Comparison of ENCODE assay signal across 14 cellular contexts in genomic region chr14:92719890-92720323, GRCh38. TPM values are rescaled to one million over a fixed set of nuclear protein-coding genes. Genes with fewer than 3 reads are reported as not detected.
DNase-seq lines count a peak whose midpoint lies in the region; ATAC-seq, FAIRE-seq and TF ChIP-seq lines count a peak whose summit lies in the region.
"Had no signal": no experiment of that assay in that cellular context is flagged by ENCODE, and none has a peak within 500 bp of the region (broad histone marks: within the 10 kb centered on the region; RNA-seq: fewer than 3 reads in every experiment).

No MANE protein-coding gene starts in this region.

- peak overlapping the region; percentile 58 to 67 for H3K27ac ChIP-seq in breast epithelium
- H3K27ac ChIP-seq in pancreas, result no peak overlapping the region
- no peak overlapping the region for H3K27ac ChIP-seq in aorta (ENCODE audit: low read depth in 1 of 2, low read length in 2 of 2)

- H3K9me3 Mint-ChIP-seq in MCF 10A (ENCODE audit: unreplicated experiment), result no peaks in the 10 kb centered on the region
- no peaks in the 10 kb centered on the region for H3K9me3 Mint-ChIP-seq in activated T-helper 17 cell treated with anti-CD3 and anti-CD28 coated beads, Interleukin-2, amount 50 U/mL, for 72 hours
- H3K9me3 Mint-ChIP-seq in activated naive CD4-positive, alpha-beta T cell treated with anti-CD3 and anti-CD28 coated beads for 36 hours, result no peaks in the 10 kb centered on the region

- POLR2A ChIA-PET in MCF 10A (lab: Yijun Ruan, JAX), result no interaction called here

- H3K36me3 ChIP-seq in breast epithelium (no peaks in the 10 kb centered on the region), pancreas (no peaks in the 10 kb centered on the region), aorta (ENCODE audit: control insufficient read depth in 1 of 2, insufficient read depth in 2 of 2, low read length in 1 of 2) (no peaks in the 10 kb centered on the region)
- H3K36me3 ChIP-seq: BE2C had no signal

- no peak for TF ChIP-seq CTCF in breast epithelium (IDR thresholded peaks at IDR 0.05)
- no peak for TF ChIP-seq CTCF in MCF 10A (IDR thresholded peaks at IDR 0.05; ENCODE audit: unreplicated experiment)
- TF ChIP-seq CTCF in pancreas (IDR thresholded peaks at IDR 0.05), result no peak

- H3K4me3 ChIP-seq in breast epithelium (no peak overlapping the region), pancreas (no peak overlapping the region), aorta (ENCODE audit: low read length in 2 of 2) (no peak overlapping the region)

- intact Hi-C loops in breast epithelium (cut with DNase I; ENCODE audit: low total_unique reads) (no loop called here), MCF 10A (cut with micrococcal nuclease) (no loop called here), pancreas (cut with DNase I) (loop anchor here in 1 of 3 donors (10.0 kb wide), 1 partner anchor 65 kb away; no protein-coding TSS in a partner anchor), aorta (cut with DNase I) (no loop called here)
- intact Hi-C loops in activated naive CD4-positive, alpha-beta T cell treated with anti-CD3 and anti-CD28 coated beads for 36 hours (cut with micrococcal nuclease), result no loop called here

- no peaks in the 10 kb centered on the region for H3K9me3 ChIP-seq in breast epithelium
- no peaks in the 10 kb centered on the region for H3K9me3 ChIP-seq in pancreas
- H3K9me3 ChIP-seq in aorta (ENCODE audit: control insufficient read depth, low read length), result no peaks in the 10 kb centered on the region
- H3K9me3 ChIP-seq: BE2C had no signal

- H3K27ac Mint-ChIP-seq in MCF 10A (ENCODE audit: low read depth, unreplicated experiment), result no peak overlapping the region
- no peak overlapping the region for H3K27ac Mint-ChIP-seq in activated T-helper 17 cell treated with anti-CD3 and anti-CD28 coated beads, Interleukin-2, amount 50 U/mL, for 72 hours
- no peak overlapping the region for H3K27ac Mint-ChIP-seq in activated naive CD4-positive, alpha-beta T cell treated with anti-CD3 and anti-CD28 coated beads for 36 hours

- H3K27me3 Mint-ChIP-seq in MCF 10A (ENCODE audit: insufficient read depth, unreplicated experiment), result no peaks in the 10 kb centered on the region
- no peaks in the 10 kb centered on the region for H3K27me3 Mint-ChIP-seq in activated T-helper 17 cell treated with anti-CD3 and anti-CD28 coated beads, Interleukin-2, amount 50 U/mL, for 72 hours
- H3K27me3 Mint-ChIP-seq in activated naive CD4-positive, alpha-beta T cell treated with anti-CD3 and anti-CD28 coated beads for 36 hours (ENCODE audit: low read depth), result no peaks in the 10 kb centered on the region

- peak; percentile 41 for ATAC-seq in esophagus mucosa
- peak in 3 of 4 donors; percentile 15 to 75 (median 37) for ATAC-seq in pancreas
- peak; percentile 62 for ATAC-seq in aorta (ENCODE audit: low FRiP score)
- no peak for ATAC-seq in activated T-helper 17 cell treated with anti-CD3 and anti-CD28 coated beads, Interleukin-2, amount 50 U/mL, for 72 hours (replicated peaks)

- H3K36me3 Mint-ChIP-seq in MCF 10A (ENCODE audit: insufficient read depth, unreplicated experiment), result no peaks in the 10 kb centered on the region
- H3K36me3 Mint-ChIP-seq in activated T-helper 17 cell treated with anti-CD3 and anti-CD28 coated beads, Interleukin-2, amount 50 U/mL, for 72 hours (ENCODE audit: low read depth), result no peaks in the 10 kb centered on the region
- H3K36me3 Mint-ChIP-seq in activated naive CD4-positive, alpha-beta T cell treated with anti-CD3 and anti-CD28 coated beads for 36 hours (ENCODE audit: low read depth), result no peaks in the 10 kb centered on the region

- H3K4me1 ChIP-seq in breast epithelium (no peaks in the 10 kb centered on the region), pancreas (peaks cover 0 to 5% (median 0%) of the 10 kb centered on the region in 3 donors), aorta (ENCODE audit: control insufficient read depth in 1 of 2, insufficient read depth in 2 of 2, low read length in 2 of 2) (peaks cover 0 to 4% of the 10 kb centered on the region in 2 donors)

- CTCF ChIA-PET in MCF 10A (lab: Yijun Ruan, JAX), result no interaction called here
- CTCF ChIA-PET in activated naive CD4-positive, alpha-beta T cell treated with anti-CD3 and anti-CD28 coated beads for 36 hours (lab: Charles Lee), result interaction anchor here (1.1 to 1.4 kb wide), 2 partner anchors 24 to 64 kb away, joined by 3 to 8 read pairs; no protein-coding TSS in a partner anchor

- H3K4me3 Mint-ChIP-seq in MCF 10A (ENCODE audit: unreplicated experiment), result no peak overlapping the region
- no peak overlapping the region for H3K4me3 Mint-ChIP-seq in activated T-helper 17 cell treated with anti-CD3 and anti-CD28 coated beads, Interleukin-2, amount 50 U/mL, for 72 hours
- H3K4me3 Mint-ChIP-seq in activated naive CD4-positive, alpha-beta T cell treated with anti-CD3 and anti-CD28 coated beads for 36 hours, result no peak overlapping the region

- peak; percentile 92 for FAIRE-seq in pancreas (lab: Jason Lieb, UNC)
- FAIRE-seq: keratinocyte had no signal

- H3K27me3 ChIP-seq in breast epithelium, result no peaks in the 10 kb centered on the region
- no peaks in the 10 kb centered on the region for H3K27me3 ChIP-seq in pancreas
- no peaks in the 10 kb centered on the region for H3K27me3 ChIP-seq in aorta (ENCODE audit: control insufficient read depth in 1 of 2, insufficient read depth in 2 of 2, low read length in 1 of 2)
- H3K27me3 ChIP-seq: BE2C had no signal

- H3K4me1 Mint-ChIP-seq in MCF 10A (ENCODE audit: insufficient read depth, unreplicated experiment), result no peaks in the 10 kb centered on the region
- H3K4me1 Mint-ChIP-seq in activated T-helper 17 cell treated with anti-CD3 and anti-CD28 coated beads, Interleukin-2, amount 50 U/mL, for 72 hours, result no peaks in the 10 kb centered on the region
- no peaks in the 10 kb centered on the region for H3K4me1 Mint-ChIP-seq in activated naive CD4-positive, alpha-beta T cell treated with anti-CD3 and anti-CD28 coated beads for 36 hours (ENCODE audit: low read depth)

- DNase-seq in breast epithelium (ENCODE audit: low spot score in 2 of 2), result no peak
- no peak for DNase-seq in MCF 10A (ENCODE audit: unreplicated experiment)
- no peak for DNase-seq in pancreas
- peak in 1 of 2 donors; percentile 44 for DNase-seq in aorta
- DNase-seq in NCI-H187 (lab: John Stamatoyannopoulos, UW), result no peak
- no peak for DNase-seq in activated naive CD4-positive, alpha-beta T cell treated with anti-CD3 and anti-CD28 coated beads for 36 hours
- DNase-seq: activated CD8-positive, alpha-beta memory T cell treated with anti-CD3 and anti-CD28 coated beads, Interleukin-2, amount 50 U/mL, for 4 hours; amniotic stem cell; BE2C; HCEC 1CT; T1000 had no signal

- no TSS peak for BruUV-seq in MCF 10A (replicated peaks; lab: Mats Ljungman, UMichigan)

- WGBS in pancreas, 2 donors, result 39% methylated on average over 5 of the region's 5 CpGs
- WGBS in aorta, 2 donors, result 14 to 16% methylated on average over 5 of the region's 5 CpGs

- TF ChIP-seq POLR2A in breast epithelium (IDR thresholded peaks at IDR 0.05), result no peak

RNA-seq across cellular contexts. Expression of gene LGMN, which starts 28.5 kb away (rescaled TPM):
- total RNA-seq in breast epithelium, result 100 to 1,000 TPM in 2 of 3 donors, 10 to 100 TPM in 1; 70.8 to 193 (median 122) TPM
- total RNA-seq in MCF 10A (2022), result 16.6 and 20.0 TPM in 2 replicates
- 27.4 TPM for total RNA-seq in esophagus mucosa
- 10 to 100 TPM; 18.5 to 60.1 (median 29.1) TPM for total RNA-seq in pancreas
- polyA plus RNA-seq in pancreas, result 10 to 100 TPM; 34.9 to 39.5 TPM
- total RNA-seq in aorta, result 100 to 1,000 TPM in 1 of 2 donors, 10 to 100 TPM in 1; 90.0 to 164 TPM
- polyA plus RNA-seq in aorta, result 100 to 1,000 TPM in 1 of 2 donors, 10 to 100 TPM in 1; 86.0 to 106 TPM
- total RNA-seq in activated T-helper 17 cell treated with anti-CD3 and anti-CD28 coated beads, Interleukin-2, amount 50 U/mL, for 72 hours, result 10 to 100 TPM in 1 of 2 donors, 1 to 10 TPM in 1; 3.6 to 16.5 TPM
- total RNA-seq in activated naive CD4-positive, alpha-beta T cell treated with anti-CD3 and anti-CD28 coated beads for 36 hours, result 1 to 10 TPM; 6.9 to 7.7 TPM

Comparison
In these comparisons a context has a peak if more than half of its experiments do, and no peak if none do; other contexts are left out.
1. H3K27ac ChIP-seq: peak in breast epithelium (2 of 2); none in pancreas (0 of 4) and aorta (0 of 2).